ENCODE assay signal across 9 cellular contexts in genomic region chr1:12063141-12064072, GRCh38. TPM values are rescaled to one million over a fixed set of nuclear protein-coding genes. Genes with fewer than 3 reads are reported as not detected.
DNase-seq lines count a peak whose midpoint lies in the region; ATAC-seq and TF ChIP-seq lines count a peak whose summit lies in the region.
"Had no signal": no experiment of that assay in that cellular context is flagged by ENCODE, and none has a peak within 500 bp of the region (broad histone marks: within the 10 kb centered on the region; RNA-seq: fewer than 3 reads in every experiment).

Gene TNFRSF8, plus strand, starts transcription at chr1:12063303. Its CDS starts 296 bp downstream, at chr1:12063599.

- no peak for TF ChIP-seq EP300 in suprapubic skin (IDR thresholded peaks at IDR 0.05)

- H3F3A ChIP-seq in PC-3 (ENCODE audit: low read length, unreplicated experiment): no peaks in the 10 kb centered on the region

- H3K9me3 ChIP-seq in iPS DF 6.9 (ENCODE audit: control insufficient read depth, insufficient read depth, low read length): no peaks in the 10 kb centered on the region
- no peaks in the 10 kb centered on the region for H3K9me3 ChIP-seq in suprapubic skin
- H3K9me3 ChIP-seq in PC-3 (ENCODE audit: low read length): no peaks in the 10 kb centered on the region

- WGBS in iPS DF 6.9 (ENCODE audit: insufficient coverage, insufficient read length): no CpG with 5 or more reads among the region's 72 CpGs
- 8% methylated on average over 28 of the region's 72 CpGs for WGBS in suprapubic skin

- peak; percentile 80 for DNase-seq in activated effector memory CD4-positive, alpha-beta T cell treated with anti-CD3 and anti-CD28 coated beads, Interleukin-2, amount 50 U/mL, for 16 hours
- DNase-seq in activated effector memory CD4-positive, alpha-beta T cell treated with Interleukin-2 at 50 U/mL for 16 hours: no peak
- DNase-seq in activated CD8-positive, alpha-beta memory T cell treated with anti-CD3 and anti-CD28 coated beads for 24 hours: peak; percentile 75
- no peak for DNase-seq in iPS DF 6.9 (ENCODE audit: low read depth, low spot score)
- DNase-seq in suprapubic skin (ENCODE audit: low spot score in 2 of 2): no peak
- no peak for DNase-seq in NCI-H1417 treated with DMSO at 0.1 percent for 48 hours (lab: John Stamatoyannopoulos, UW)
- no peak for DNase-seq in PC-3
- DNase-seq: NCI-H446 treated with DMSO at 0.1 percent for 48 hours had no signal

- ATAC-seq in HG03565 (IDR thresholded peaks at IDR 0.05; ENCODE audit: unreplicated experiment) (no peak), PC-3 (no peak)

- H3K27ac ChIP-seq in iPS DF 6.9 (ENCODE audit: low read length) (no peak within 1 kb of the TSS), suprapubic skin (no peak within 1 kb of the TSS), PC-3 (ENCODE audit: low read length) (no peak within 1 kb of the TSS)

- H3K27me3 ChIP-seq in iPS DF 6.9 (ENCODE audit: control insufficient read depth, insufficient read depth, low read length) (no peaks in the 10 kb centered on the region), suprapubic skin (peaks cover 75% of the 10 kb centered on the region), PC-3 (ENCODE audit: low read length) (peaks cover 21% of the 10 kb centered on the region)

- BruUV-seq in PC-3 (replicated peaks; lab: Mats Ljungman, UMichigan): no TSS peak

- no peak for TF ChIP-seq CTCF in suprapubic skin (IDR thresholded peaks at IDR 0.05)
- TF ChIP-seq CTCF in PC-3 (conservative IDR thresholded peaks at IDR 0.05; ENCODE audit: low read depth, low read length): no peak

- intact Hi-C loops in PC-3 (cut with micrococcal nuclease): no loop called here

- no peaks in the 10 kb centered on the region for H3K9me2 ChIP-seq in PC-3 (replicated peaks; ENCODE audit: low read length)

- TF ChIP-seq POLR2A in suprapubic skin (IDR thresholded peaks at IDR 0.05): no peak

- H3K36me3 ChIP-seq in iPS DF 6.9 (ENCODE audit: control insufficient read depth, insufficient read depth, low read length) (no peaks in the 10 kb centered on the region), suprapubic skin (no peaks in the 10 kb centered on the region), PC-3 (ENCODE audit: low read depth, low read length) (no peaks in the 10 kb centered on the region)

- H3K4me3 ChIP-seq in iPS DF 6.9 (ENCODE audit: low read length) (peak within 1 kb of the TSS; percentile 35; the same call in 1 of the 2 replicates), suprapubic skin (peak within 1 kb of the TSS; percentile 5), PC-3 (ENCODE audit: low read length) (no peak within 1 kb of the TSS)

- H2AFZ ChIP-seq in PC-3 (ENCODE audit: low read length): no peak within 1 kb of the TSS

- H3K4me2 ChIP-seq in PC-3 (ENCODE audit: low read length): no peak within 1 kb of the TSS

- no peaks in the 10 kb centered on the region for H3K79me2 ChIP-seq in PC-3 (ENCODE audit: low read length)

- POLR2A ChIA-PET in PC-3 (lab: Charles Lee; ENCODE audit: unreplicated experiment): no interaction called here

- H4K20me1 ChIP-seq in PC-3 (ENCODE audit: low read length): no peaks in the 10 kb centered on the region

- H3K9ac ChIP-seq in PC-3 (ENCODE audit: low read length): no peak within 1 kb of the TSS

- H3K4me1 ChIP-seq in iPS DF 6.9 (ENCODE audit: control insufficient read depth, insufficient read depth, low read length) (peaks cover 8% of the 10 kb centered on the region), suprapubic skin (peaks cover 20% of the 10 kb centered on the region), PC-3 (ENCODE audit: insufficient read depth, low read length) (no peaks in the 10 kb centered on the region)

- CTCF ChIA-PET in PC-3 (lab: Charles Lee): no interaction called here

RNA-seq across cellular contexts. Expression of gene TNFRSF8, which starts in this region (rescaled TPM):
- 1 to 10 TPM in 1 of 4 donors, under 1 TPM in 3; 0.30 to 1.2 (median 0.75) TPM for total RNA-seq in suprapubic skin
- 0.12 TPM in 1 of 2 replicates, not detected in the other for total RNA-seq in PC-3 (2014; rRNA removed)

Comparison
In these comparisons a context has a peak if more than half of its experiments do, and no peak if none do; other contexts are left out.
1. DNase-seq: peak in activated effector memory CD4-positive, alpha-beta T cell treated with anti-CD3 and anti-CD28 coated beads, Interleukin-2, amount 50 U/mL, for 16 hours (single experiment) and activated CD8-positive, alpha-beta memory T cell treated with anti-CD3 and anti-CD28 coated beads for 24 hours (single experiment); none in activated effector memory CD4-positive, alpha-beta T cell treated with Interleukin-2 at 50 U/mL for 16 hours (single experiment), iPS DF 6.9 (single experiment), suprapubic skin (0 of 2), NCI-H1417 treated with DMSO at 0.1 percent for 48 hours (single experiment) and PC-3 (single experiment).